Comparison of ENCODE assay signal across 2 cellular contexts in genomic region chr13:52738719-52739467, GRCh38.
TF ChIP-seq lines count a peak whose summit lies in the region.

No MANE protein-coding gene starts in this region.

TF ChIP-seq in GM12878, 131 proteins besides CTCF, POLR2A, EP300 and RAD21:
- TF ChIP-seq CREB1 (IDR thresholded peaks at IDR 0.05; ENCODE audit: low read depth) (no peak), NR2F1 (conservative IDR thresholded peaks at IDR 0.05) (0 out of 2 replicates have a peak, but pooled peaks have one; percentile 13), ZNF687 (IDR thresholded peaks at IDR 0.05) (peak; percentile 74; the same call in 1 of the 2 replicates), SUPT20H (IDR thresholded peaks at IDR 0.05; ENCODE audit: borderline replicate concordance, control insufficient read depth, low read depth, low read length) (no peak), BCLAF1 (IDR thresholded peaks at IDR 0.05) (no peak), JUNB (IDR thresholded peaks at IDR 0.05) (no peak), DPF2 (IDR thresholded peaks at IDR 0.05) (0 out of 2 replicates have a peak, but pooled peaks have one; percentile 49), SP1 (IDR thresholded peaks at IDR 0.05; ENCODE audit: low read depth, low read length) (no peak), IRF3 (IDR thresholded peaks at IDR 0.05) (no peak), GATAD2B (conservative IDR thresholded peaks at IDR 0.05; ENCODE audit: low read depth) (peak; percentile 52; the same call in 1 of the 2 replicates), IKZF1 (conservative IDR thresholded peaks at IDR 0.05) (peak; percentile 53), CBX3 (IDR thresholded peaks at IDR 0.05; ENCODE audit: borderline replicate concordance, low read depth) (no peak)
TF ChIP-seq in GM12878: peak in this region for 5.

TF ChIP-seq in HepG2, 621 proteins besides CTCF, POLR2A, EP300 and RAD21:
- no peak for TF ChIP-seq ATRX (CRISPR knock-in tag; IDR thresholded peaks at IDR 0.05; ENCODE audit: borderline replicate concordance)
- peak; percentile 32; the same call in 1 of the 2 replicates for TF ChIP-seq ZFX (CRISPR knock-in tag; IDR thresholded peaks at IDR 0.05; ENCODE audit: low read depth)
- peak; percentile 68; the same call in 1 of the 2 replicates for TF ChIP-seq ZBTB7B (CRISPR knock-in tag; IDR thresholded peaks at IDR 0.05)
- TF ChIP-seq HMGXB4 (CRISPR knock-in tag; IDR thresholded peaks at IDR 0.05; ENCODE audit: borderline replicate concordance in 1 of 2, low read depth in 1 of 2) = peak in 1 of 2 experiments; percentile 30; a peak in 1 of 4 replicates
- TF ChIP-seq GABPB1 (CRISPR knock-in tag; IDR thresholded peaks at IDR 0.05) = 0 out of 2 replicates have a peak, but pooled peaks have one; percentile 21
- peak; percentile 50 for TF ChIP-seq ZNF777 (CRISPR knock-in tag; IDR thresholded peaks at IDR 0.05)
- peak; percentile 75 for TF ChIP-seq HNRNPLL (IDR thresholded peaks at IDR 0.05; ENCODE audit: low read depth, low read length, poor library complexity, severe bottlenecking)
- TF ChIP-seq, protein P1, sequence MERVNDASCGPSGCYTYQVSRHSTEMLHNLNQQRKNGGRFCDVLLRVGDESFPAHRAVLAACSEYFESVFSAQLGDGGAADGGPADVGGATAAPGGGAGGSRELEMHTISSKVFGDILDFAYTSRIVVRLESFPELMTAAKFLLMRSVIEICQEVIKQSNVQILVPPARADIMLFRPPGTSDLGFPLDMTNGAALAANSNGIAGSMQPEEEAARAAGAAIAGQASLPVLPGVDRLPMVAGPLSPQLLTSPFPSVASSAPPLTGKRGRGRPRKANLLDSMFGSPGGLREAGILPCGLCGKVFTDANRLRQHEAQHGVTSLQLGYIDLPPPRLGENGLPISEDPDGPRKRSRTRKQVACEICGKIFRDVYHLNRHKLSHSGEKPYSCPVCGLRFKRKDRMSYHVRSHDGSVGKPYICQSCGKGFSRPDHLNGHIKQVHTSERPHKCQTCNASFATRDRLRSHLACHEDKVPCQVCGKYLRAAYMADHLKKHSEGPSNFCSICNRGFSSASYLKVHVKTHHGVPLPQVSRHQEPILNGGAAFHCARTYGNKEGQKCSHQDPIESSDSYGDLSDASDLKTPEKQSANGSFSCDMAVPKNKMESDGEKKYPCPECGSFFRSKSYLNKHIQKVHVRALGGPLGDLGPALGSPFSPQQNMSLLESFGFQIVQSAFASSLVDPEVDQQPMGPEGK (CRISPR knock-in tag; IDR thresholded peaks at IDR 0.05) = peak; percentile 10; the same call in 1 of the 2 replicates
- TF ChIP-seq ZNF296 (CRISPR knock-in tag; conservative IDR thresholded peaks at IDR 0.05) = no peak
- no peak for TF ChIP-seq RFXANK (CRISPR knock-in tag; IDR thresholded peaks at IDR 0.05)
